In the genomic region with DNA sequence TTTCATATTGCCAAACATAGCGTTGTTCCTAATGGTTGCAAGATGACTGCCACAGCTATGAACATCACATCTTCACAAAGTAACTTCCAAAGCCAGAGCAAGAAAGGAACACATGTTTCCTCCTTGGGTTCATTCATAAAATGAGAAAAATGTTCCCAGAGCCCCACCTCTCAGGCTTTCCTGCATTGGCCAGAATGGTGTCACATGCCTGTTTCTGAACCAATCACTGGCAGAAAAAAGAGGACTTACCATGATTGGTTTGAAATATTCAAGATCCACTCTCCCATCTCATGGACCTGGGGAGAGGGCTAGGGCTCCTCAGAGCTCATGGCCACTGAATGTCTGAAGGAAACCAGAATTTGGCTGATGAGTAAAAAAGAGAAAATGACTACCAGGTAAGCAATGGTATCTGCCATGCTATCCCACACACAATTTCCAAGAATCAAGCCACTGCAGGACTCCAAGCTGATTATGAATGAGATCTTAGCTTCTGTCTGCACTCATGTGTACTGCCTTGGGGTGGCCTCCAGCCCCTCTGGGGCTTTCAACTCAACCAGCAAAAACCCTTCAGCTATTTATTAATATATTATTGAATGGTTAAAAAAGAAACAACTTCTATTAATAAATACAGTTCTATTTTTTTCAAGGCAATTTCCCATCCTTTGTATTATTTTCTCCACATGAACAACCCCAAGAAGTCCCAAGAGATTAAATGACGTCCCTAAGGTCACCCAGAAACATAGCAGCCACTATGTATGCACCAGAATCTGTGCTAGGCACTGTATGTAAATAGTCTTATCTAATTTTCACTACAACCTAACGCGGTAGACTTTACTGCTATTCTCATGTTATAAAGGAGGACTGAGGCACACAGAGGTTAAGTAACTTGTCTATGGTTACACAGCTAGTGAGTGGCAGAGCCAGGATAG, we compare ENCODE assay signal across 23 cellular contexts.
DNase-seq lines count a peak whose midpoint lies in the region; ATAC-seq and TF ChIP-seq lines count a peak whose summit lies in the region.
"Had no signal": no experiment of that assay in that cellular context is flagged by ENCODE, and none has a peak within 500 bp of the region (broad histone marks: within the 10 kb centered on the region; RNA-seq: fewer than 3 reads in every experiment).

No MANE protein-coding gene starts in this region.

- no peak overlapping the region for H2BK15ac ChIP-seq in mesendoderm (replicated peaks; ENCODE audit: low read depth)

- H2BK120ac ChIP-seq in mesendoderm (ENCODE audit: low read depth, low read length), result no peak overlapping the region

- no peaks in the 10 kb centered on the region for H4K20me1 ChIP-seq in BLaER1

- H3K4me1 Mint-ChIP-seq in CD4-positive, alpha-beta T cell (ENCODE audit: low read depth), result no peaks in the 10 kb centered on the region
- H3K4me1 Mint-ChIP-seq: CD14-positive monocyte had no signal

- H3K27ac ChIP-seq in BLaER1 (no peak overlapping the region), mesendoderm (ENCODE audit: low read depth, low read length) (no peak overlapping the region), left lung (no peak overlapping the region)
- H3K27ac ChIP-seq in CD4-positive, alpha-beta T cell (ENCODE audit: low read depth, low read length), result no peak overlapping the region
- H3K27ac ChIP-seq: GM23248, PC-9 had no signal

- H4K5ac ChIP-seq in mesendoderm (ENCODE audit: low read length), result no peak overlapping the region

- TF ChIP-seq CTCF in CD4-positive, alpha-beta T cell (IDR thresholded peaks at IDR 0.05), result no peak
- TF ChIP-seq CTCF in left lung (IDR thresholded peaks at IDR 0.05), result no peak

- H3K23ac ChIP-seq in mesendoderm (ENCODE audit: low read length), result no peak overlapping the region

- no peak overlapping the region for H3K4me3 Mint-ChIP-seq in CD4-positive, alpha-beta T cell
- H3K4me3 Mint-ChIP-seq: CD14-positive monocyte had no signal

- no peak overlapping the region for H3K4ac ChIP-seq in mesendoderm (ENCODE audit: low read depth, low read length)

- H3K9ac ChIP-seq in BLaER1 (no peak overlapping the region), mesendoderm (ENCODE audit: low read length) (no peak overlapping the region)
- H3K9ac ChIP-seq: GM23248 had no signal

- H3K4me2 ChIP-seq in BLaER1, result peak overlapping the region; percentile 20
- H3K4me2 ChIP-seq in mesendoderm (ENCODE audit: low read length), result no peak overlapping the region
- H3K4me2 ChIP-seq: PC-9 had no signal

- peak overlapping the region; percentile 65 for H4K8ac ChIP-seq in mesendoderm (ENCODE audit: low read depth, low read length)

- no CpG with 5 or more reads among the region's 4 CpGs for WGBS in mesendoderm (ENCODE audit: extremely low coverage, insufficient coverage, low lambda C conversion rate)

- H3K4me3 ChIP-seq in BLaER1 (no peak overlapping the region), mesendoderm (ENCODE audit: low read length) (no peak overlapping the region), left lung (no peak overlapping the region)
- H3K4me3 ChIP-seq: GM23248, PC-9 had no signal

- H3K9me3 ChIP-seq in BLaER1, result no peaks in the 10 kb centered on the region
- no peaks in the 10 kb centered on the region for H3K9me3 ChIP-seq in CD4-positive, alpha-beta T cell (ENCODE audit: control insufficient read depth, low read length)
- no peaks in the 10 kb centered on the region for H3K9me3 ChIP-seq in left lung

- no peak overlapping the region for H3K27ac Mint-ChIP-seq in CD4-positive, alpha-beta T cell

- no peak overlapping the region for H3K56ac ChIP-seq in mesendoderm (ENCODE audit: low read length)

- no peak overlapping the region for H2AK5ac ChIP-seq in mesendoderm (ENCODE audit: low read length)

- intact Hi-C loops in CD4-positive, alpha-beta T cell (cut with DNase I, micrococcal nuclease), result no loop called here
- intact Hi-C loops in left lung (cut with DNase I) (loop anchor here in 1 of 2 donors (10.0 kb wide), 1 partner anchor 171 kb away; no protein-coding TSS in a partner anchor), left colon (cut with DNase I, micrococcal nuclease) (no loop called here)

- no peaks in the 10 kb centered on the region for H3K27me3 Mint-ChIP-seq in CD4-positive, alpha-beta T cell

- no peak overlapping the region for H2BK5ac ChIP-seq in mesendoderm (ENCODE audit: low read length)

- no peaks in the 10 kb centered on the region for H3K27me3 ChIP-seq in BLaER1
- H3K27me3 ChIP-seq in mesendoderm (ENCODE audit: insufficient read depth, low read length, poor library complexity), result no peaks in the 10 kb centered on the region
- H3K27me3 ChIP-seq in CD4-positive, alpha-beta T cell (ENCODE audit: control insufficient read depth, insufficient read depth, low read length), result no peaks in the 10 kb centered on the region
- H3K27me3 ChIP-seq in left lung, result no peaks in the 10 kb centered on the region

- DNase-seq in activated CD4-positive, alpha-beta T cell treated with anti-CD3 and anti-CD28 coated beads for 48 hours, result peak; percentile 4
- DNase-seq in activated CD4-positive, alpha-beta T cell treated with anti-CD3 and anti-CD28 coated beads for 1 hour, result no peak
- DNase-seq in NAMALWA (ENCODE audit: low spot score), result peak; percentile 16
- DNase-seq in mesendoderm, result no peak
- no peak for DNase-seq in CD4-positive, alpha-beta T cell
- DNase-seq in left lung, result no peak
- no peak for DNase-seq in left colon
- DNase-seq: EL, GF-D8, GM23248, HCEC 1CT, Kasumi-1, NCI-H1092, NCI-H1436 treated with DMSO at 0.1 percent for 48 hours, NCI-H2029, NCI-H226, NCI-H510A treated with DMSO at 0.1 percent for 48 hours, NCI-H748 treated with DMSO at 0.1 percent for 48 hours, PC-9, RPMI8226, SHP77 had no signal

- no peaks in the 10 kb centered on the region for H3K79me2 ChIP-seq in mesendoderm (ENCODE audit: control insufficient read depth, insufficient read depth, low read length)

- H3K18ac ChIP-seq in mesendoderm (ENCODE audit: low read length), result no peak overlapping the region

- peaks cover 12% of the 10 kb centered on the region for H3K4me1 ChIP-seq in BLaER1
- H3K4me1 ChIP-seq in mesendoderm (ENCODE audit: control insufficient read depth, low read depth, low read length), result no peaks in the 10 kb centered on the region
- no peaks in the 10 kb centered on the region for H3K4me1 ChIP-seq in left lung

- no peaks in the 10 kb centered on the region for H3K36me3 ChIP-seq in BLaER1
- H3K36me3 ChIP-seq in mesendoderm (ENCODE audit: control insufficient read depth, insufficient read depth, low read length), result no peaks in the 10 kb centered on the region
- H3K36me3 ChIP-seq in left lung, result no peaks in the 10 kb centered on the region

- ATAC-seq in CD4-positive, alpha-beta T cell (ENCODE audit: poor library complexity), result no peak
- ATAC-seq in left lung (no peak), left colon (no peak)

- H3K9me3 Mint-ChIP-seq in CD4-positive, alpha-beta T cell, result no peaks in the 10 kb centered on the region

- CTCF ChIA-PET in CD4-positive, alpha-beta T cell (lab: Charles Lee), result no interaction called here

- no peaks in the 10 kb centered on the region for H3K79me1 ChIP-seq in mesendoderm (ENCODE audit: low read length)

- POLR2A ChIA-PET in CD4-positive, alpha-beta T cell (lab: Charles Lee), result no interaction called here

- no peaks in the 10 kb centered on the region for H3K36me3 Mint-ChIP-seq in CD4-positive, alpha-beta T cell (ENCODE audit: low read depth)
- H3K36me3 Mint-ChIP-seq: CD14-positive monocyte had no signal

Comparison
In these comparisons a context has a peak if more than half of its experiments do, and no peak if none do; other contexts are left out.
1. DNase-seq: peak in activated CD4-positive, alpha-beta T cell treated with anti-CD3 and anti-CD28 coated beads for 48 hours (single experiment) and NAMALWA (single experiment); none in activated CD4-positive, alpha-beta T cell treated with anti-CD3 and anti-CD28 coated beads for 1 hour (single experiment), mesendoderm (single experiment), CD4-positive, alpha-beta T cell (0 of 10), left lung (0 of 2) and left colon (0 of 2).